In genomic region chr5:77210091-77211012, GRCh38 we compare ENCODE assay signal across 8 cellular contexts. TPM values are rescaled to one million over a fixed set of nuclear protein-coding genes. Genes with fewer than 3 reads are reported as not detected.
DNase-seq lines count a peak whose midpoint lies in the region; ATAC-seq and TF ChIP-seq lines count a peak whose summit lies in the region.

A gene with protein sequence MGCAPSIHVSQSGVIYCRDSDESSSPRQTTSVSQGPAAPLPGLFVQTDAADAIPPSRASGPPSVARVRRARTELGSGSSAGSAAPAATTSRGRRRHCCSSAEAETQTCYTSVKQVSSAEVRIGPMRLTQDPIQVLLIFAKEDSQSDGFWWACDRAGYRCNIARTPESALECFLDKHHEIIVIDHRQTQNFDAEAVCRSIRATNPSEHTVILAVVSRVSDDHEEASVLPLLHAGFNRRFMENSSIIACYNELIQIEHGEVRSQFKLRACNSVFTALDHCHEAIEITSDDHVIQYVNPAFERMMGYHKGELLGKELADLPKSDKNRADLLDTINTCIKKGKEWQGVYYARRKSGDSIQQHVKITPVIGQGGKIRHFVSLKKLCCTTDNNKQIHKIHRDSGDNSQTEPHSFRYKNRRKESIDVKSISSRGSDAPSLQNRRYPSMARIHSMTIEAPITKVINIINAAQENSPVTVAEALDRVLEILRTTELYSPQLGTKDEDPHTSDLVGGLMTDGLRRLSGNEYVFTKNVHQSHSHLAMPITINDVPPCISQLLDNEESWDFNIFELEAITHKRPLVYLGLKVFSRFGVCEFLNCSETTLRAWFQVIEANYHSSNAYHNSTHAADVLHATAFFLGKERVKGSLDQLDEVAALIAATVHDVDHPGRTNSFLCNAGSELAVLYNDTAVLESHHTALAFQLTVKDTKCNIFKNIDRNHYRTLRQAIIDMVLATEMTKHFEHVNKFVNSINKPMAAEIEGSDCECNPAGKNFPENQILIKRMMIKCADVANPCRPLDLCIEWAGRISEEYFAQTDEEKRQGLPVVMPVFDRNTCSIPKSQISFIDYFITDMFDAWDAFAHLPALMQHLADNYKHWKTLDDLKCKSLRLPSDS (plus strand): TSS chr5:77210680. CDS start chr5:77210926, 246 bp downstream.

- WGBS in aorta, 2 donors: 1 to 3% methylated on average over 49 to 116 of the region's 116 CpGs

- no peaks in the 10 kb centered on the region for H4K20me1 ChIP-seq in OCI-LY3 (ENCODE audit: insufficient read depth, low read length)

- intact Hi-C loops in aorta (cut with DNase I): loop anchor here in 1 of 2 donors (10.0 kb wide), 1 partner anchor 66 kb away; no protein-coding TSS in a partner anchor

- H3K9ac ChIP-seq in OCI-LY3 (ENCODE audit: low read length): peak within 1 kb of the TSS; percentile 42

- H3K4me1 ChIP-seq in OCI-LY3 (ENCODE audit: low read length) (no peaks in the 10 kb centered on the region), aorta (ENCODE audit: control insufficient read depth in 1 of 2, insufficient read depth in 2 of 2, low read length in 2 of 2) (no peaks in the 10 kb centered on the region)

- DNase-seq in COLO668 (lab: John Stamatoyannopoulos, UW; ENCODE audit: unreplicated experiment) (peak; percentile 45), naive B cell (no peak), aorta (peak in 1 of 2 donors; percentile 75), pons (ENCODE audit: low spot score) (no peak), NCI-H1436 (lab: John Stamatoyannopoulos, UW) (no peak)
- no peak for DNase-seq in effector memory CD8-positive, alpha-beta T cell

- H3K4me1 Mint-ChIP-seq in effector memory CD8-positive, alpha-beta T cell (ENCODE audit: low read depth in 2 of 2): peaks cover 6 to 14% of the 10 kb centered on the region in 2 donors
- peaks cover 16% of the 10 kb centered on the region in 3 donors for H3K4me1 Mint-ChIP-seq in naive B cell

- peak within 1 kb of the TSS; percentile 71 for H3K4me2 ChIP-seq in OCI-LY3 (ENCODE audit: low read length)

- no peak for ATAC-seq in effector memory CD8-positive, alpha-beta T cell (replicated peaks)
- peak; percentile 48 to 52 for ATAC-seq in naive B cell (ENCODE audit: low read depth in 2 of 2)
- peak; percentile 56 for ATAC-seq in aorta (ENCODE audit: low FRiP score)
- no peak for ATAC-seq in HG03342 (IDR thresholded peaks at IDR 0.05; ENCODE audit: unreplicated experiment)

- H3K27ac Mint-ChIP-seq in effector memory CD8-positive, alpha-beta T cell: no peak within 1 kb of the TSS
- no peak within 1 kb of the TSS for H3K27ac Mint-ChIP-seq in naive B cell

- H3K9me3 Mint-ChIP-seq in effector memory CD8-positive, alpha-beta T cell: no peaks in the 10 kb centered on the region
- H3K9me3 Mint-ChIP-seq in naive B cell: peaks cover 0 to 3% (median 0%) of the 10 kb centered on the region in 7 donors

- no peaks in the 10 kb centered on the region for H3K79me2 ChIP-seq in OCI-LY3 (ENCODE audit: low read length)

- TF ChIP-seq CTCF in OCI-LY3 (IDR thresholded peaks at IDR 0.05; ENCODE audit: low read depth, low read length): no peak

- H3K36me3 Mint-ChIP-seq in effector memory CD8-positive, alpha-beta T cell (ENCODE audit: insufficient read depth): peaks cover under 1% of the 10 kb centered on the region
- H3K36me3 Mint-ChIP-seq in naive B cell: peaks cover 4 to 8% of the 10 kb centered on the region in 2 donors

- no peaks in the 10 kb centered on the region for H3K9me3 ChIP-seq in OCI-LY3 (ENCODE audit: insufficient read depth, low read length)
- H3K9me3 ChIP-seq in aorta (ENCODE audit: control insufficient read depth, low read length): no peaks in the 10 kb centered on the region

- H3K4me3 ChIP-seq in OCI-LY3 (ENCODE audit: low read length) (peak within 1 kb of the TSS; percentile 74), aorta (ENCODE audit: low read length in 2 of 2) (peak within 1 kb of the TSS; percentile 81 to 95)

- peak within 1 kb of the TSS; percentile 86 to 89 for H3K4me3 Mint-ChIP-seq in effector memory CD8-positive, alpha-beta T cell
- H3K4me3 Mint-ChIP-seq in naive B cell: peak within 1 kb of the TSS; percentile 79 to 95 (median 90)

- H3K27ac ChIP-seq in OCI-LY3 (ENCODE audit: low read length) (no peak within 1 kb of the TSS), aorta (ENCODE audit: low read depth in 1 of 2, low read length in 2 of 2) (peak within 1 kb of the TSS in 1 of 2 donors; percentile 52)

- peak within 1 kb of the TSS; percentile 15; the same call in 1 of the 2 replicates for H2AFZ ChIP-seq in OCI-LY3 (ENCODE audit: low read depth, low read length)

- peaks cover 8% of the 10 kb centered on the region for H3K27me3 ChIP-seq in OCI-LY3 (ENCODE audit: low read depth, low read length)
- no peaks in the 10 kb centered on the region for H3K27me3 ChIP-seq in aorta (ENCODE audit: control insufficient read depth in 1 of 2, insufficient read depth in 2 of 2, low read length in 1 of 2)

- H3K36me3 ChIP-seq in OCI-LY3 (replicated peaks; ENCODE audit: low read depth, low read length) (no peaks in the 10 kb centered on the region), aorta (ENCODE audit: control insufficient read depth in 1 of 2, insufficient read depth in 2 of 2, low read length in 1 of 2) (no peaks in the 10 kb centered on the region)

- peaks cover 68 to 76% of the 10 kb centered on the region in 2 donors for H3K27me3 Mint-ChIP-seq in effector memory CD8-positive, alpha-beta T cell
- peaks cover 40 to 62% (median 59%) of the 10 kb centered on the region in 3 donors for H3K27me3 Mint-ChIP-seq in naive B cell

RNA-seq across cellular contexts. Expression of the gene that starts here (rescaled TPM):
- polyA plus RNA-seq in naive B cell (ENCODE audit: low read depth in 6 of 6): 1 to 10 TPM in 1 of 6 donors, under 1 TPM in 5; 0.05 to 1.2 (median 0.13) TPM
- total RNA-seq in aorta: 10 to 100 TPM; 25.5 to 42.6 TPM
- 10 to 100 TPM; 16.3 to 18.8 TPM for polyA plus RNA-seq in aorta

Comparison
In these comparisons a context has a peak if more than half of its experiments do, and no peak if none do; other contexts are left out.
1. RNA of the gene that starts here (polyA plus RNA-seq): 16.3 to 18.8 TPM in aorta; 0.05 to 1.2 TPM in naive B cell; every median in the first group is over 4 times any median in the second.
2. ATAC-seq: peak in naive B cell (2 of 2) and aorta (single experiment); none in effector memory CD8-positive, alpha-beta T cell (single experiment) and HG03342 (single experiment).